30 cellular contexts compared by ENCODE assay signal in the genomic region with DNA sequence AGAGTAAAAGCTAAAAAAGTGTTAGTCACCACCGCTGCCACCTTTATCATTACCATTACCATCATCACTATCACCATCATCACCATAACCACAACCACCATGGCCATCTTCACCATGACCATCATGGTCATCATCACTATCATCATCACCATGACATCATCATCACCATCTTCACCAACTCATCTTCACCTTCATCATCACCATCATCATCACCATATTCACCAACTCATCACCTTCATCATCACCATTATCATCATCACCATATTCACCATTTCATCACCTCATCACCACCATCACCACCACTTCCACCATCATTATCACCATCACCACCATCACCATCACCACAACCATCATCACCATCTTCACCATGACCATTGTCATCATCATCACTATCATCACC.
"Had no signal": no experiment of that assay in that cellular context is flagged by ENCODE, and none has a peak within 500 bp of the region (broad histone marks: within the 10 kb centered on the region; RNA-seq: fewer than 3 reads in every experiment).

No MANE protein-coding gene starts in this region.

- H3K4me3 ChIP-seq: adrenal gland, body of pancreas, cardiac muscle cell, colonic mucosa, esophagus muscularis mucosa, gastroesophageal sphincter, heart right ventricle had no signal

- H3K9me3 ChIP-seq: adrenal gland, body of pancreas, colonic mucosa, esophagus muscularis mucosa, gastroesophageal sphincter, heart right ventricle had no signal

- H3K4me1 ChIP-seq: colonic mucosa had no signal

- DNase-seq: activated B cell treated with CpG ODN at 0.5 μM for 24 hours; activated CD4-positive, alpha-beta T cell treated with anti-CD3 and anti-CD28 coated beads for 48 hours; activated CD4-positive, alpha-beta T cell treated with anti-CD3 and anti-CD28 coated beads, Interleukin-2, amount 50 U/mL, for 1 hour; activated CD4-positive, alpha-beta T cell treated with anti-CD3 and anti-CD28 coated beads, Interleukin-2, amount 50 U/mL, for 48 hours; activated CD8-positive, alpha-beta memory T cell treated with anti-CD3 and anti-CD28 coated beads for 24 hours; activated CD8-positive, alpha-beta T cell treated with anti-CD3 and anti-CD28 coated beads for 36 hours; activated effector memory CD4-positive, alpha-beta T cell treated with anti-CD3 and anti-CD28 coated beads, Interleukin-2, amount 50 U/mL, for 16 hours; activated naive CD4-positive, alpha-beta T cell treated with anti-CD3 and anti-CD28 coated beads for 36 hours; activated naive CD8-positive, alpha-beta T cell treated with anti-CD3 and anti-CD28 coated beads for 36 hours; activated naive CD8-positive, alpha-beta T cell treated with anti-CD3 and anti-CD28 coated beads, Interleukin-2, amount 50 U/mL, for 24 hours; activated T-cell treated with anti-CD3 and anti-CD28 coated beads, Interleukin-2, amount 50 U/mL, for 4 hours; adrenal gland; amygdala; aorta; body of pancreas; central memory CD4-positive, alpha-beta T cell; cerebellar nuclear complex; colonic mucosa; effector CD8-positive, alpha-beta T cell; erythroblast; foreskin melanocyte; heart right ventricle; T-helper 1 cell; T-helper 17 cell; T1000; WERI-Rb-1 had no signal

- H3K27ac ChIP-seq: adrenal gland, body of pancreas, cardiac muscle cell, colonic mucosa, esophagus muscularis mucosa, gastroesophageal sphincter, WERI-Rb-1 had no signal

- ATAC-seq: activated CD8-positive, alpha-beta T cell treated with anti-CD3 and anti-CD28 coated beads for 36 hours; activated naive CD8-positive, alpha-beta T cell treated with anti-CD3 and anti-CD28 coated beads, Interleukin-2, amount 50 U/mL, for 24 hours; activated T-cell treated with anti-CD3 and anti-CD28 coated beads, Interleukin-2, amount 50 U/mL, for 4 hours; body of pancreas; gastroesophageal sphincter; heart right ventricle; T-helper 17 cell had no signal

- FAIRE-seq: endometrium had no signal

- H3K36me3 ChIP-seq: adrenal gland, cardiac muscle cell, colonic mucosa, esophagus muscularis mucosa, gastroesophageal sphincter, heart right ventricle, WERI-Rb-1 had no signal

- H3K27me3 ChIP-seq: body of pancreas, cardiac muscle cell, colonic mucosa, esophagus muscularis mucosa, gastroesophageal sphincter, heart right ventricle had no signal
